ENCODE assay signal across 1 cellular context in the genomic region with DNA sequence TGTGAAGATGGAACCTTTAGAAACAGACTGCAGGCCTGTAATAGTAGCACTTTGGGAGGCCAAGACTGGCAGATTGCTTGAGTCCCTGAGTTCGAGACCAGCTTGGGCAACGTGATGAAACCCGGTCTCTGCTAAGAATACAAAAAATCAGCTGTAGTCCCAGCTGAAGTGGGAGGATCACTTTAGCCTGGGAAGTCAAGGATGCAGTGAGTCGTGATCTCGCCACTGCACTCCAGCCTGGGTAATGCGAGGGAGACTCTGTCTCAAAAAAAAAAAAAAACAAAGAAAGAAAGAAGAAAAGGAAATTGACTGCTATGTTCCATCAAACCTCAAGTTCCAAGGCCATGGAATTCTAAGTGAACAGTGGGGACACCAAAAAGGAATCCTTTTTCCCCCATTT.
TF ChIP-seq lines count a peak whose summit lies in the region.

No MANE protein-coding gene starts in this region.

TF ChIP-seq in H1, 55 proteins besides CTCF, POLR2A, EP300 and RAD21:
- TF ChIP-seq FOSL1 (IDR thresholded peaks at IDR 0.05; ENCODE audit: insufficient read depth, low read depth, low read length) (no peak), CREB1 (IDR thresholded peaks at IDR 0.05) (no peak), SIRT6 (IDR thresholded peaks at IDR 0.05; ENCODE audit: low read length) (no peak), NANOG (IDR thresholded peaks at IDR 0.05; ENCODE audit: insufficient read depth, low read depth, low read length, poor library complexity, severe bottlenecking) (no peak), CHD1 (IDR thresholded peaks at IDR 0.05; ENCODE audit: low read depth, low read length) (no peak), BRCA1 (IDR thresholded peaks at IDR 0.05; ENCODE audit: low read depth, low read length) (no peak), TBP (IDR thresholded peaks at IDR 0.05; ENCODE audit: low read depth, low read length) (no peak), SIX5 (IDR thresholded peaks at IDR 0.05; ENCODE audit: low read depth, low read length) (no peak), ASH2L (IDR thresholded peaks at IDR 0.05; ENCODE audit: low read length) (no peak)
- TF ChIP-seq, protein P1, sequence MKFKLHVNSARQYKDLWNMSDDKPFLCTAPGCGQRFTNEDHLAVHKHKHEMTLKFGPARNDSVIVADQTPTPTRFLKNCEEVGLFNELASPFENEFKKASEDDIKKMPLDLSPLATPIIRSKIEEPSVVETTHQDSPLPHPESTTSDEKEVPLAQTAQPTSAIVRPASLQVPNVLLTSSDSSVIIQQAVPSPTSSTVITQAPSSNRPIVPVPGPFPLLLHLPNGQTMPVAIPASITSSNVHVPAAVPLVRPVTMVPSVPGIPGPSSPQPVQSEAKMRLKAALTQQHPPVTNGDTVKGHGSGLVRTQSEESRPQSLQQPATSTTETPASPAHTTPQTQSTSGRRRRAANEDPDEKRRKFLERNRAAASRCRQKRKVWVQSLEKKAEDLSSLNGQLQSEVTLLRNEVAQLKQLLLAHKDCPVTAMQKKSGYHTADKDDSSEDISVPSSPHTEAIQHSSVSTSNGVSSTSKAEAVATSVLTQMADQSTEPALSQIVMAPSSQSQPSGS (IDR thresholded peaks at IDR 0.05; ENCODE audit: low read length): no peak
